ENCODE assay signal across 1 cellular context in the genomic region with DNA sequence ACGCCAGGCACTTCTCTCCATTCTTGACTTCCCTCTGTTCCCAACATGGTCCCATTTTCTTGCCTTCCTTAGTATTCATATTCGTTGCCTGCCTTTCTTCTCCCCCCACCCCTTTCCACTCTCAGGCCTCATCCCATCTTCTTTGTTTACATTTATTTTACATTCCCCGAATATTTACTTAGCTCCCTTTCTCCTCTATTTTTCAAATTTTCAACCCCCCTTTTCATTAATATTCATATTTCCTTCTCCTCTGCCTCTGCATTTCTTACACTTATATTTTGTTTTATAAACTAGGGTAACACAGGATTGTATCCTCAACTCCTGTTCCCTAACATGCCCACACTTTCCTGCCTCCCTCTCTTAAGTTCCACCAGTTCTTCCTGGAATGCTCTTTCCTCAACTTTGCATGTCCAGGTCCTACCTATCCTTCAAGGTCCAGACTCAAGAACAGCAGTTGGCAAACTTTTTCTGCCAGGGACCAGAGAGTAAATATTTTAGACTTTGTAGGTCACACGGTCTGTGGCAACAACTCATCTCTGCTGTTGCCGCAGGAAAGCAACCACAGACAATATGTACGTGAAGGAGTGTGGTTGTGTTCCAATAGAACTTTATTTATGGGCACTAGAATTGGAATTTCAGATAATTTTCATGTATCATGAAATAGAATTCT.
TF ChIP-seq lines count a peak whose summit lies in the region.

No MANE protein-coding gene starts in this region.

TF ChIP-seq in WTC11, 78 proteins besides CTCF, POLR2A, EP300 and RAD21 (continued from another document):
- TF ChIP-seq STAT6 (CRISPR knock-in tag; conservative IDR thresholded peaks at IDR 0.05; ENCODE audit: low read depth) (no peak), ZNF396 (CRISPR knock-in tag; IDR thresholded peaks at IDR 0.05; ENCODE audit: borderline replicate concordance) (no peak), MYBL2 (CRISPR knock-in tag; IDR thresholded peaks at IDR 0.05) (no peak), FOXK1 (CRISPR knock-in tag; IDR thresholded peaks at IDR 0.05) (no peak), FOXJ3 (CRISPR knock-in tag; IDR thresholded peaks at IDR 0.05; ENCODE audit: borderline replicate concordance) (no peak), CBFB (CRISPR knock-in tag; IDR thresholded peaks at IDR 0.05; ENCODE audit: low read depth) (no peak), ZNF423 (CRISPR knock-in tag; IDR thresholded peaks at IDR 0.05) (no peak)
- TF ChIP-seq, protein P1, sequence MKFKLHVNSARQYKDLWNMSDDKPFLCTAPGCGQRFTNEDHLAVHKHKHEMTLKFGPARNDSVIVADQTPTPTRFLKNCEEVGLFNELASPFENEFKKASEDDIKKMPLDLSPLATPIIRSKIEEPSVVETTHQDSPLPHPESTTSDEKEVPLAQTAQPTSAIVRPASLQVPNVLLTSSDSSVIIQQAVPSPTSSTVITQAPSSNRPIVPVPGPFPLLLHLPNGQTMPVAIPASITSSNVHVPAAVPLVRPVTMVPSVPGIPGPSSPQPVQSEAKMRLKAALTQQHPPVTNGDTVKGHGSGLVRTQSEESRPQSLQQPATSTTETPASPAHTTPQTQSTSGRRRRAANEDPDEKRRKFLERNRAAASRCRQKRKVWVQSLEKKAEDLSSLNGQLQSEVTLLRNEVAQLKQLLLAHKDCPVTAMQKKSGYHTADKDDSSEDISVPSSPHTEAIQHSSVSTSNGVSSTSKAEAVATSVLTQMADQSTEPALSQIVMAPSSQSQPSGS (CRISPR knock-in tag; IDR thresholded peaks at IDR 0.05; ENCODE audit: borderline replicate concordance, low read depth), result no peak
